In the genomic region with DNA sequence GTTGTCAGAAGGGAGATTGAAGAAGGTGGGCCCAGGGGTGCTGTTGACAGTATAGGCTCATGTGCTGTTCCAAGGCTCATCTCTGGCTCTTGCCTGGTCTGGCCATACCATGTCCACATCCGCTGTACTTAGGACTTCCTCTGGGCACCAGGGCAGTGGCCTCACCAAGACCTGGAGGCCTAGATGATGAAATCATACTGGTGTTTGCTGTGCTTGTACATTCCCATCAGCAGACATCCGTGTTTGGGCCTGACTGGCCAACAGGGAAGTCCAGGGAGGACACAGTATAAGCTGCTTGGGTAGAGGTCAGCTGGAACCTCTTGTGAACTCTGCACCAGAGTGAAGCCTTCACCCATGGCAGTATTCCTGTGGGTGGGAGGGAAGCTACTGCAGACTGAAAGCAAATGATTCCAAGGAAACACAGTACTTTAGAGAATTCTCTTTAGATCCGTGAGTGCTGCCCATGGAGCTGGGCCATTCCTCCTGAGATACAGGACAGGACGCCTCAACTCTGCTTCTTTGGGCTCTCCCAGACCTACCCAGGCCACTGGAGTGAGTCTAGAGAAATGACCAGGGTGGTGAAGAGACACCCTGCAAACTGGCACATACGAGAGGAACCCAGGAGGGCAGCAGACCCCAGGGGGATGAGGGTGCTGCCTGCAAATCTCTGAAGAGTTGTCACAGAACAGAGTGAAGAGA, we compare ENCODE assay signal across 1 cellular context.
TF ChIP-seq lines count a peak whose summit lies in the region.

No MANE protein-coding gene starts in this region.

TF ChIP-seq in HepG2, 621 proteins besides CTCF, POLR2A, EP300 and RAD21 (continued from another document and continues in another):
- no peak for TF ChIP-seq ZBTB10 (CRISPR knock-in tag; IDR thresholded peaks at IDR 0.05; ENCODE audit: borderline replicate concordance)
- TF ChIP-seq IRF9 (CRISPR knock-in tag; IDR thresholded peaks at IDR 0.05; ENCODE audit: borderline replicate concordance): peak; percentile 68; the same call in 1 of the 2 replicates
- TF ChIP-seq, protein P1, sequence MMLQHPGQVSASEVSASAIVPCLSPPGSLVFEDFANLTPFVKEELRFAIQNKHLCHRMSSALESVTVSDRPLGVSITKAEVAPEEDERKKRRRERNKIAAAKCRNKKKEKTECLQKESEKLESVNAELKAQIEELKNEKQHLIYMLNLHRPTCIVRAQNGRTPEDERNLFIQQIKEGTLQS (CRISPR knock-in tag; IDR thresholded peaks at IDR 0.05): peak; percentile 97
- TF ChIP-seq ZNF274 (CRISPR knock-in tag; IDR thresholded peaks at IDR 0.05): 0 out of 2 replicates have a peak, but pooled peaks have one; percentile 20
- no peak for TF ChIP-seq PCBP1 (IDR thresholded peaks at IDR 0.05; ENCODE audit: borderline replicate concordance, low read depth, low read length)
- TF ChIP-seq GTF2F1 (IDR thresholded peaks at IDR 0.05; ENCODE audit: low read length): no peak
- TF ChIP-seq, protein P2, sequence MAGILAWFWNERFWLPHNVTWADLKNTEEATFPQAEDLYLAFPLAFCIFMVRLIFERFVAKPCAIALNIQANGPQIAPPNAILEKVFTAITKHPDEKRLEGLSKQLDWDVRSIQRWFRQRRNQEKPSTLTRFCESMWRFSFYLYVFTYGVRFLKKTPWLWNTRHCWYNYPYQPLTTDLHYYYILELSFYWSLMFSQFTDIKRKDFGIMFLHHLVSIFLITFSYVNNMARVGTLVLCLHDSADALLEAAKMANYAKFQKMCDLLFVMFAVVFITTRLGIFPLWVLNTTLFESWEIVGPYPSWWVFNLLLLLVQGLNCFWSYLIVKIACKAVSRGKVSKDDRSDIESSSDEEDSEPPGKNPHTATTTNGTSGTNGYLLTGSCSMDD (CRISPR knock-in tag; IDR thresholded peaks at IDR 0.05): no peak
- peak; percentile 53; the same call in 1 of the 2 replicates for TF ChIP-seq HMGXB3 (CRISPR knock-in tag; IDR thresholded peaks at IDR 0.05; ENCODE audit: borderline replicate concordance)
- peak; percentile 85; the same call in 1 of the 2 replicates for TF ChIP-seq ZSCAN21 (CRISPR knock-in tag; IDR thresholded peaks at IDR 0.05; ENCODE audit: borderline replicate concordance)
- TF ChIP-seq ZNF484 (CRISPR knock-in tag; IDR thresholded peaks at IDR 0.05; ENCODE audit: borderline replicate concordance, low read depth): no peak
- no peak for TF ChIP-seq AKAP8 (CRISPR knock-in tag; IDR thresholded peaks at IDR 0.05)
- TF ChIP-seq ZBTB46 (CRISPR knock-in tag; IDR thresholded peaks at IDR 0.05; ENCODE audit: borderline replicate concordance): no peak
- TF ChIP-seq ZFP91 (CRISPR knock-in tag; IDR thresholded peaks at IDR 0.05; ENCODE audit: borderline replicate concordance): peak; percentile 53
- TF ChIP-seq WIZ (CRISPR knock-in tag; IDR thresholded peaks at IDR 0.05): 0 out of 2 replicates have a peak, but pooled peaks have one; percentile 49
- TF ChIP-seq PHF5A (CRISPR knock-in tag; IDR thresholded peaks at IDR 0.05; ENCODE audit: low read depth, unreplicated experiment): peak; percentile 76
- peak; percentile 89; the same call in 1 of the 2 replicates for TF ChIP-seq ZNF543 (CRISPR knock-in tag; IDR thresholded peaks at IDR 0.05)
- no peak for TF ChIP-seq TAF1 (CRISPR knock-in tag; IDR thresholded peaks at IDR 0.05)
- peak; percentile 96 for TF ChIP-seq MEIS1 (CRISPR knock-in tag; IDR thresholded peaks at IDR 0.05; ENCODE audit: borderline replicate concordance)
- 0 out of 2 replicates have a peak, but pooled peaks have one; percentile 70 for TF ChIP-seq ATF5 (CRISPR knock-in tag; IDR thresholded peaks at IDR 0.05; ENCODE audit: low read depth)
- TF ChIP-seq SP1 (IDR thresholded peaks at IDR 0.05): no peak
- 0 out of 2 replicates have a peak, but pooled peaks have one; percentile 11 for TF ChIP-seq SP1 (CRISPR knock-in tag; IDR thresholded peaks at IDR 0.05)
- TF ChIP-seq LBX2 (CRISPR knock-in tag; IDR thresholded peaks at IDR 0.05; ENCODE audit: borderline replicate concordance): no peak
- TF ChIP-seq, protein P3, sequence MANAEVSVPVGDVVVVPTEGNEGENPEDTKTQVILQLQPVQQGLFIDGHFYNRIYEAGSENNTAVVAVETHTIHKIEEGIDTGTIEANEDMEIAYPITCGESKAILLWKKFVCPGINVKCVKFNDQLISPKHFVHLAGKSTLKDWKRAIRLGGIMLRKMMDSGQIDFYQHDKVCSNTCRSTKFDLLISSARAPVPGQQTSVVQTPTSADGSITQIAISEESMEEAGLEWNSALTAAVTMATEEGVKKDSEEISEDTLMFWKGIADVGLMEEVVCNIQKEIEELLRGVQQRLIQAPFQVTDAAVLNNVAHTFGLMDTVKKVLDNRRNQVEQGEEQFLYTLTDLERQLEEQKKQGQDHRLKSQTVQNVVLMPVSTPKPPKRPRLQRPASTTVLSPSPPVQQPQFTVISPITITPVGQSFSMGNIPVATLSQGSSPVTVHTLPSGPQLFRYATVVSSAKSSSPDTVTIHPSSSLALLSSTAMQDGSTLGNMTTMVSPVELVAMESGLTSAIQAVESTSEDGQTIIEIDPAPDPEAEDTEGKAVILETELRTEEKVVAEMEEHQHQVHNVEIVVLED (CRISPR knock-in tag; IDR thresholded peaks at IDR 0.05; ENCODE audit: borderline replicate concordance): peak; percentile 68; the same call in 1 of the 2 replicates
- TF ChIP-seq, protein P4, sequence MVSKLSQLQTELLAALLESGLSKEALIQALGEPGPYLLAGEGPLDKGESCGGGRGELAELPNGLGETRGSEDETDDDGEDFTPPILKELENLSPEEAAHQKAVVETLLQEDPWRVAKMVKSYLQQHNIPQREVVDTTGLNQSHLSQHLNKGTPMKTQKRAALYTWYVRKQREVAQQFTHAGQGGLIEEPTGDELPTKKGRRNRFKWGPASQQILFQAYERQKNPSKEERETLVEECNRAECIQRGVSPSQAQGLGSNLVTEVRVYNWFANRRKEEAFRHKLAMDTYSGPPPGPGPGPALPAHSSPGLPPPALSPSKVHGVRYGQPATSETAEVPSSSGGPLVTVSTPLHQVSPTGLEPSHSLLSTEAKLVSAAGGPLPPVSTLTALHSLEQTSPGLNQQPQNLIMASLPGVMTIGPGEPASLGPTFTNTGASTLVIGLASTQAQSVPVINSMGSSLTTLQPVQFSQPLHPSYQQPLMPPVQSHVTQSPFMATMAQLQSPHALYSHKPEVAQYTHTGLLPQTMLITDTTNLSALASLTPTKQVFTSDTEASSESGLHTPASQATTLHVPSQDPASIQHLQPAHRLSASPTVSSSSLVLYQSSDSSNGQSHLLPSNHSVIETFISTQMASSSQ (IDR thresholded peaks at IDR 0.05; ENCODE audit: low read depth): no peak; the same call in 1 of the 2 replicates
- TF ChIP-seq, protein P4 (CRISPR knock-in tag; IDR thresholded peaks at IDR 0.05; ENCODE audit: borderline replicate concordance): peak; percentile 50; the same call in 1 of the 2 replicates
